1 cellular context compared by ENCODE assay signal in genomic region chr16:88810868-88811599, GRCh38.
TF ChIP-seq lines count a peak whose summit lies in the region.

No MANE protein-coding gene starts in this region.

TF ChIP-seq in endothelial cell of umbilical vein, 7 proteins besides CTCF, POLR2A, EP300 and RAD21 (continued from another document):
- TF ChIP-seq JUN (IDR thresholded peaks at IDR 0.05; ENCODE audit: borderline replicate concordance, insufficient read depth, insufficient read length, low read depth) (no peak), EZH2 (IDR thresholded peaks at IDR 0.05; ENCODE audit: borderline replicate concordance, low read depth, low read length, severe bottlenecking) (no peak), GATA2 (IDR thresholded peaks at IDR 0.05; ENCODE audit: insufficient read depth, insufficient read length, low read depth, low read length) (no peak)
TF ChIP-seq in endothelial cell of umbilical vein: peak in this region for 2.
